ENCODE assay signal across 1 cellular context in the genomic region with DNA sequence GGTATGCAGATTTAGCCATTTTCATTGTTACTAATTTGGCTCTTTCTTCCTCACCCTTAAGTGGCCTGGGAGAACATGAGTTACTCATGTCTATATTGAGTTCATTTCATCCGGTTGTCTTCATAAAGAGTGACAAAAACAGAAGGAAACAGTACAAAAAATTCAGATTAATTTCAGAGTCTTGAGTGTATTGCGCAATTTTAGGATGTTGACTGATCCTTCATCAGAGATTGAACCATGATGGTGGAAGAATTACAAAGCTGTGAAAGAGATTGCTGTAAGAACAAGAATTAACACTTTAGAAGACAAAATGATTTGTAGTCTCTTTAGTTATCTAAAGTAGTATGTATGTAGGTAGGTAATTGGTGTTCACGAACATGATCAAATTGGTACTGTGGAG.
TF ChIP-seq lines count a peak whose summit lies in the region.

No MANE protein-coding gene starts in this region.

TF ChIP-seq in HepG2, 621 proteins besides CTCF, POLR2A, EP300 and RAD21 (continued from another document):
- TF ChIP-seq SMAD1 (CRISPR knock-in tag; IDR thresholded peaks at IDR 0.05; ENCODE audit: borderline replicate concordance, low read depth), result no peak
- TF ChIP-seq IRF2 (CRISPR knock-in tag; IDR thresholded peaks at IDR 0.05), result no peak
- peak; percentile 92 for TF ChIP-seq CEBPB (IDR thresholded peaks at IDR 0.05; ENCODE audit: borderline replicate concordance, low read depth, low read length)
- TF ChIP-seq ZNF225 (CRISPR knock-in tag; IDR thresholded peaks at IDR 0.05), result no peak
- TF ChIP-seq, protein P1, sequence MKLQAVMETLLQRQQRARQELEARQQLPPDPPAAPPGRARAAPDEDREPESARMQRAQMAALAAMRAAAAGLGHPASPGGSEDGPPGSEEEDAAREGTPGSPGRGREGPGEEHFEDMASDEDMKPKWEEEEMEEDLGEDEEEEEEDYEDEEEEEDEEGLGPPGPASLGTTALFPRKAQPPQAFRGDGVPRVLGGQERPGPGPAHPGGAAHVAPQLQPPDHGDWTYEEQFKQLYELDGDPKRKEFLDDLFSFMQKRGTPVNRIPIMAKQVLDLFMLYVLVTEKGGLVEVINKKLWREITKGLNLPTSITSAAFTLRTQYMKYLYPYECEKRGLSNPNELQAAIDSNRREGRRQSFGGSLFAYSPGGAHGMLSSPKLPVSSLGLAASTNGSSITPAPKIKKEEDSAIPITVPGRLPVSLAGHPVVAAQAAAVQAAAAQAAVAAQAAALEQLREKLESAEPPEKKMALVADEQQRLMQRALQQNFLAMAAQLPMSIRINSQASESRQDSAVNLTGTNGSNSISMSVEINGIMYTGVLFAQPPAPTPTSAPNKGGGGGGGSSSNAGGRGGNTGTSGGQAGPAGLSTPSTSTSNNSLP (IDR thresholded peaks at IDR 0.05; ENCODE audit: low read depth, low read length), result no peak
- no peak for TF ChIP-seq EED (CRISPR knock-in tag; IDR thresholded peaks at IDR 0.05)
- no peak for TF ChIP-seq IRF1 (CRISPR knock-in tag; IDR thresholded peaks at IDR 0.05; ENCODE audit: low read depth)
- TF ChIP-seq NKX3-1 (CRISPR knock-in tag; IDR thresholded peaks at IDR 0.05), result no peak
